ENCODE assay signal across 8 cellular contexts in the genomic region with DNA sequence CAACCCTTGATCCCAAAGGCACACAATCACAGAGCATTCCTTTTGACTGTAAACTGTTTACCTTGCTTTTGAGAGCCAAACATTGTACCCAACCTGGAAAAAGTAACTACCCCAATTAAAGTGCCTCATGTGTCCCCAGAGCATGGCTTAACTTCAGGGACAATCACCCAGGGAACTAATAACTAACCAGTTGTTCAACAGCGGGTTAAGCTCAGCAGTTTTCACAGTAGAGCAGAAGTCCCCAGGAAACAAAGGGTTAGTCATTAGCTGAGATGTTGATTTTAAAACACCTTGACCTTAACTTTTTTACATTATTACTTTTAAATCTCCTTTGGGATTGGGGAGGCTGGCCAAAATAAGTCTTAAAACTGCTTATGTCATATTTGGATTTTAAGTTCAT.
"Had no signal": no experiment of that assay in that cellular context is flagged by ENCODE, and none has a peak within 500 bp of the region (broad histone marks: within the 10 kb centered on the region; RNA-seq: fewer than 3 reads in every experiment).

No MANE protein-coding gene starts in this region.

- H3K36me3 Mint-ChIP-seq: IgD-negative memory B cell had no signal

- DNase-seq: IMR-90, KBM-7, KG1 had no signal

- H3K4me3 ChIP-seq: K562 had no signal

- H3K4me2 ChIP-seq: KMS-11 had no signal

- H3K9ac ChIP-seq: KMS-11 had no signal

- H3K4me3 Mint-ChIP-seq: IgD-negative memory B cell had no signal

- H3K27ac ChIP-seq: HL-60, KMS-11 had no signal

- H3K4me1 Mint-ChIP-seq: IgD-negative memory B cell had no signal

- ATAC-seq: K562 had no signal

- H3K27ac Mint-ChIP-seq: IgD-negative memory B cell had no signal

- H3K9me3 Mint-ChIP-seq: IgD-negative memory B cell had no signal

- FAIRE-seq: HTR-8/SVneo, K562 had no signal
